In genomic region chr2:125667630-125668029, GRCh38 we compare ENCODE assay signal across 13 cellular contexts.
"Had no signal": no experiment of that assay in that cellular context is flagged by ENCODE, and none has a peak within 500 bp of the region (broad histone marks: within the 10 kb centered on the region; RNA-seq: fewer than 3 reads in every experiment).

No MANE protein-coding gene starts in this region.

- DNase-seq: activated CD4-positive, alpha-beta T cell treated with anti-CD3 and anti-CD28 coated beads for 4 hours; activated CD8-positive, alpha-beta memory T cell treated with anti-CD3 and anti-CD28 coated beads, Interleukin-2, amount 50 U/mL, for 48 hours; activated CD8-positive, alpha-beta T cell treated with anti-CD3 and anti-CD28 coated beads, Interleukin-2, amount 10 ng/mL, durations not matched to agents 7 days and 5 days; activated naive CD4-positive, alpha-beta T cell treated with Interleukin-2 at 50 U/mL for 16 hours; adrenal gland; foreskin keratinocyte; heart left ventricle; naive thymus-derived CD4-positive, alpha-beta T cell; posterior cingulate gyrus; small intestine; trophoblast cell had no signal

- H3K27me3 ChIP-seq: adrenal gland, foreskin keratinocyte, neutrophil, right atrium auricular region had no signal

- H3K4me1 ChIP-seq: adrenal gland, foreskin keratinocyte, heart left ventricle, right atrium auricular region had no signal

- H3K9me3 ChIP-seq: adrenal gland, neutrophil, right atrium auricular region had no signal

- ATAC-seq: activated CD8-positive, alpha-beta T cell treated with anti-CD3 and anti-CD28 coated beads, Interleukin-2, amount 10 ng/mL, durations not matched to agents 7 days and 5 days; foreskin keratinocyte; heart left ventricle; naive thymus-derived CD4-positive, alpha-beta T cell had no signal

- H3K4me3 ChIP-seq: adrenal gland, heart left ventricle, right atrium auricular region had no signal

- H3K36me3 ChIP-seq: adrenal gland, heart left ventricle, neutrophil, right atrium auricular region had no signal

- H3K27ac ChIP-seq: adrenal gland, foreskin keratinocyte, heart left ventricle, neutrophil, right atrium auricular region had no signal
